In genomic region chr3:158226429-158226828, GRCh38 we compare ENCODE assay signal across 25 cellular contexts.
"Had no signal": no experiment of that assay in that cellular context is flagged by ENCODE, and none has a peak within 500 bp of the region (broad histone marks: within the 10 kb centered on the region; RNA-seq: fewer than 3 reads in every experiment).

No MANE protein-coding gene starts in this region.

- H3K27me3 ChIP-seq: pancreas, sigmoid colon, spleen, suprapubic skin, tibial artery, upper lobe of right lung had no signal

- H3K27ac ChIP-seq: left ventricle myocardium inferior, pancreas, prostate gland, sigmoid colon, spleen, suprapubic skin, thoracic aorta, tibial artery, upper lobe of right lung had no signal

- DNase-seq: hypothalamus; immature natural killer cell; islet precursor cell; left ventricle myocardium inferior; midbrain; mucosa of descending colon; naive thymus-derived CD4-positive, alpha-beta T cell; pancreas; posterior cingulate gyrus; retina; right cardiac atrium; sigmoid colon; small intestine; spleen; stimulated activated CD4-positive, alpha-beta T cell treated with anti-CD3 and anti-CD28 coated beads, Interleukin-4, amount 100 ng/mL, for 24 hours; stimulated activated naive CD4-positive, alpha-beta T cell; tibial artery; trophoblast cell; upper lobe of right lung had no signal

- ATAC-seq: mucosa of descending colon; naive thymus-derived CD4-positive, alpha-beta T cell; natural killer cell treated with Interleukin-12 subunit alpha and Interleukin-12 subunit beta and Interleukin-15 and Interleukin-18, amount 100 ng/mL, for 72 hours; pancreas; right cardiac atrium; stimulated activated effector memory CD8-positive, alpha-beta T cell treated with anti-CD3 and anti-CD28 coated beads, Interleukin-12 subunit alpha, Interleukin-12 subunit beta, amount 100 ng/mL, for 72 hours; upper lobe of right lung had no signal

- H3K36me3 ChIP-seq: left ventricle myocardium inferior, pancreas, prostate gland, sigmoid colon, suprapubic skin, thoracic aorta, tibial artery, upper lobe of right lung had no signal

- H3K4me3 ChIP-seq: left ventricle myocardium inferior, mucosa of descending colon, pancreas, prostate gland, sigmoid colon, spleen, suprapubic skin, thoracic aorta, tibial artery, upper lobe of right lung had no signal

- H3K9me3 ChIP-seq: left ventricle myocardium inferior, mucosa of descending colon, pancreas, prostate gland, sigmoid colon, spleen, suprapubic skin, thoracic aorta, tibial artery, upper lobe of right lung had no signal

- H3K4me1 ChIP-seq: left ventricle myocardium inferior, pancreas, prostate gland, sigmoid colon, spleen, suprapubic skin, tibial artery, upper lobe of right lung had no signal

- FAIRE-seq: pancreas, small intestine, urothelium cell line had no signal
